8 cellular contexts compared by ENCODE assay signal in genomic region chr6:37566209-37566859, GRCh38.
A peak's percentile ranks its signal among the peaks of the same experiment; 100 is the strongest.
DNase-seq lines count a peak whose midpoint lies in the region; ATAC-seq lines count a peak whose summit lies in the region.

No MANE protein-coding gene starts in this region.

- peak overlapping the region; percentile 57 to 58 for H3K4me3 Mint-ChIP-seq in effector memory CD8-positive, alpha-beta T cell

- no peaks in the 10 kb centered on the region for H3K36me3 ChIP-seq in mucosa of rectum (ENCODE audit: control insufficient read depth in 2 of 2, insufficient read depth in 2 of 2, low read length in 2 of 2)

- H3K9ac ChIP-seq in mucosa of rectum (ENCODE audit: low read depth in 1 of 2, low read length in 2 of 2), result no peak overlapping the region

- H3K27me3 ChIP-seq in mucosa of rectum (ENCODE audit: control insufficient read depth in 2 of 2, insufficient read depth in 2 of 2, low read length in 2 of 2), result peaks cover 18 to 19% of the 10 kb centered on the region in 2 donors

- H3K4me1 Mint-ChIP-seq in effector memory CD8-positive, alpha-beta T cell (ENCODE audit: low read depth in 2 of 2), result peaks cover 5 to 6% of the 10 kb centered on the region in 2 donors

- ATAC-seq in HG02588 (IDR thresholded peaks at IDR 0.05; ENCODE audit: unreplicated experiment) (peak; percentile 48), HG03457 (IDR thresholded peaks at IDR 0.05; ENCODE audit: unreplicated experiment) (no peak)
- ATAC-seq in effector memory CD8-positive, alpha-beta T cell (replicated peaks), result peak; percentile 95

- DNase-seq in EH (ENCODE audit: low read depth) (peak; percentile 40), NCI-H446 treated with DMSO at 0.1 percent for 48 hours (lab: John Stamatoyannopoulos, UW) (peak; percentile 58)
- peak; percentile 94 for DNase-seq in activated CD8-positive, alpha-beta memory T cell treated with anti-CD3 and anti-CD28 coated beads for 24 hours
- peak; percentile 70 to 80 (median 76) for DNase-seq in effector memory CD8-positive, alpha-beta T cell
- peak; percentile 87 for DNase-seq in stimulated activated CD8-positive, alpha-beta memory T cell treated with anti-CD3 and anti-CD28 coated beads, Interleukin-4, amount 100 ng/mL, for 48 hours

- H3K27ac Mint-ChIP-seq in effector memory CD8-positive, alpha-beta T cell, result peak overlapping the region; percentile 1 to 21

- H3K36me3 Mint-ChIP-seq in effector memory CD8-positive, alpha-beta T cell (ENCODE audit: insufficient read depth), result no peaks in the 10 kb centered on the region

- H3K9me3 ChIP-seq in mucosa of rectum (ENCODE audit: control insufficient read depth in 2 of 2, low read length in 2 of 2), result no peaks in the 10 kb centered on the region

- H3K4me1 ChIP-seq in mucosa of rectum (ENCODE audit: control insufficient read depth in 2 of 2, insufficient read depth in 2 of 2, low read length in 2 of 2), result peaks cover 0 to 4% of the 10 kb centered on the region in 2 donors

- H3K27me3 Mint-ChIP-seq in effector memory CD8-positive, alpha-beta T cell, result peaks cover 0 to 6% of the 10 kb centered on the region in 2 donors

- H3K27ac ChIP-seq in mucosa of rectum (ENCODE audit: low read depth in 2 of 2, low read length in 2 of 2), result no peak overlapping the region

- H3K9me3 Mint-ChIP-seq in effector memory CD8-positive, alpha-beta T cell, result no peaks in the 10 kb centered on the region

- H3K4me3 ChIP-seq in mucosa of rectum (ENCODE audit: low read length in 2 of 2), result peak overlapping the region; percentile 27 to 57

Comparison
In these comparisons a context has a peak if more than half of its experiments do, and no peak if none do; other contexts are left out.
1. DNase-seq: peak in every context shown above with its lines; median percentile 94 in activated CD8-positive, alpha-beta memory T cell treated with anti-CD3 and anti-CD28 coated beads for 24 hours; 87 in stimulated activated CD8-positive, alpha-beta memory T cell treated with anti-CD3 and anti-CD28 coated beads, Interleukin-4, amount 100 ng/mL, for 48 hours; 76 in effector memory CD8-positive, alpha-beta T cell; 58 in NCI-H446 treated with DMSO at 0.1 percent for 48 hours; 40 in EH.